In the genomic region with DNA sequence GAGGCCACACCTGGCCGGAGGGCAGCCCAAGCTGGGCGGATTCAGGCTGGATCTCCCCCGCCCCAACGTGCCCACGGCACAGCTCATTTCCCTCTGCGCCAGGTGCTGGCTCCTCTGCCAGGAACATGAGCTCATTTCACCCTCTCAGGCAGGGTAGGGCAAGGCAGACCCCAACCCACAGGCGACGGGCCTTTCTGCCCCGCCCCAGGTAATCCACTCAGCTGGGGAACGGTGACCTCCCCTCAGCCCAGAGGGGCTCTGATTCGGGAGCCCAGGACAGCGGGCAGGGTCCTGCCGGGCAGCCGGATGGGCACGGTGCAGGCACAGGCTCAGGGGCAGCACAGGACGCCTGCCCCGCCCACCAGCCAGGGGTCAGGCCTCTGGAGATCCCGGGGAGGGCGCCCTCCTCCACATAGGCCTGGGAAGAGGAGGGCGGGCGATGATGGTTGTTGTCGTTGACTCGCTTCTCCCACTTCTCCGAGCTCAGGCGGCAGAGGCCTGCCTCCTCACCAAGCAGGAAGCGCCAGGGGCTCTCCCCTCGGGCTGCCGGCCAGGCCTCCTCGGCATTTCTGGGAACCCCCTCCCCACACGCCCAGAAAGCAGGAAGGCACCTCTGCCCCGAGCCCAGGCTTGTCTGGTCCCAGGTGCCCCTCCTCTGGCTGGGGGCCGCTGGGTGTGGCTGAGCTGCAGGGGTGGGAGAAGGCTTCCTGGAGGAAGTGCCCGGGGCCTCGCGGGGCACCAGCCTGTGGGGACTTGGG, we compare ENCODE assay signal across 10 cellular contexts. TPM values are rescaled to one million over a fixed set of nuclear protein-coding genes. Genes with fewer than 3 reads are reported as not detected.
DNase-seq lines count a peak whose midpoint lies in the region; ATAC-seq and TF ChIP-seq lines count a peak whose summit lies in the region.
"Had no signal": no experiment of that assay in that cellular context is flagged by ENCODE, and none has a peak within 500 bp of the region (broad histone marks: within the 10 kb centered on the region; RNA-seq: fewer than 3 reads in every experiment).

No MANE protein-coding gene starts in this region.

- no peak for ATAC-seq in HG02970 (IDR thresholded peaks at IDR 0.05; ENCODE audit: low FRiP score, unreplicated experiment)

- peaks cover 5% of the 10 kb centered on the region for H3K36me3 Mint-ChIP-seq in Calu3 (ENCODE audit: insufficient read depth, unreplicated experiment)

- no peaks in the 10 kb centered on the region for H3K9me3 Mint-ChIP-seq in Calu3 (ENCODE audit: low read depth, unreplicated experiment)

- no peak overlapping the region for H3K4me3 Mint-ChIP-seq in Calu3 (ENCODE audit: low read depth, unreplicated experiment)

- H3K27ac Mint-ChIP-seq in Calu3 (ENCODE audit: unreplicated experiment) = no peak overlapping the region

- H3K27me3 Mint-ChIP-seq in Calu3 (ENCODE audit: unreplicated experiment) = no peaks in the 10 kb centered on the region

- no peak for TF ChIP-seq CTCF in Calu3 (IDR thresholded peaks at IDR 0.05; ENCODE audit: unreplicated experiment)

- BruUV-seq in Calu3 (replicated peaks; lab: Mats Ljungman, UMichigan) = no TSS peak

- DNase-seq in Calu3 (peak; percentile 44), HT-29 (ENCODE audit: low spot score) (peak; percentile 57), lung microvascular endothelial cell (ENCODE audit: low read depth in 2 of 2) (peak; percentile 26), AML-193 (lab: John Stamatoyannopoulos, UW) (no peak), HCEC 1CT (no peak), retina (no peak)
- DNase-seq in activated effector memory CD4-positive, alpha-beta T cell treated with anti-CD3 and anti-CD28 coated beads, Interleukin-2, amount 50 U/mL, for 16 hours = peak; percentile 68
- DNase-seq: SHP77, uterus had no signal

- intact Hi-C loops in Calu3 (cut with micrococcal nuclease; ENCODE audit: unreplicated experiment) = no loop called here

- CTCF ChIA-PET in Calu3 (lab: Charles Lee) = interaction anchor here (0.7 to 2.0 kb wide), 3 partner anchors 10 to 58 kb away, joined by 4 to 6 read pairs (median 4); no protein-coding TSS in a partner anchor

- H3K4me1 Mint-ChIP-seq in Calu3 (ENCODE audit: low read depth, unreplicated experiment) = no peaks in the 10 kb centered on the region

RNA-seq across cellular contexts. Expression of a gene that starts 31.1 kb away (rescaled TPM):
- 89.6 and 95.9 TPM in 2 replicates for total RNA-seq in Calu3 (2022)
- 64.6 and 71.2 TPM in 2 replicates for total RNA-seq in HT-29 (2014; rRNA removed; shearing (Covaris generic))
- total RNA-seq in lung microvascular endothelial cell = 4.4 and 10.2 TPM in 2 replicates

RNA-seq across cellular contexts. Expression of a gene that starts 31.3 kb away (rescaled TPM):
- 29.8 and 31.0 TPM in 2 replicates for total RNA-seq in Calu3 (2022)
- 94.2 and 111 TPM in 2 replicates for total RNA-seq in HT-29 (2014; rRNA removed; shearing (Covaris generic))
- 17.9 and 30.8 TPM in 2 replicates for total RNA-seq in lung microvascular endothelial cell

RNA-seq across cellular contexts. Expression of a gene that starts 40.3 kb away (rescaled TPM):
- total RNA-seq in Calu3 (2022) = 46.1 and 49.3 TPM in 2 replicates
- 147 and 183 TPM in 2 replicates for total RNA-seq in HT-29 (2014; rRNA removed; shearing (Covaris generic))
- total RNA-seq in lung microvascular endothelial cell = 46.0 and 49.4 TPM in 2 replicates

RNA-seq across cellular contexts. Expression of a gene that starts 40.6 kb away (rescaled TPM):
- total RNA-seq in Calu3 (2022) = 34.3 and 47.5 TPM in 2 replicates
- total RNA-seq in HT-29 (2014; rRNA removed; shearing (Covaris generic)) = 73.4 and 77.0 TPM in 2 replicates
- 0.79 and 1.3 TPM in 2 replicates for total RNA-seq in lung microvascular endothelial cell

Comparison
In these comparisons a context has a peak if more than half of its experiments do, and no peak if none do; other contexts are left out.
1. DNase-seq: peak in Calu3 (single experiment), HT-29 (single experiment), activated effector memory CD4-positive, alpha-beta T cell treated with anti-CD3 and anti-CD28 coated beads, Interleukin-2, amount 50 U/mL, for 16 hours (single experiment) and lung microvascular endothelial cell (2 of 2); none in AML-193 (0 of 2), HCEC 1CT (single experiment) and retina (single experiment).